ENCODE assay signal across 1 cellular context in the genomic region with DNA sequence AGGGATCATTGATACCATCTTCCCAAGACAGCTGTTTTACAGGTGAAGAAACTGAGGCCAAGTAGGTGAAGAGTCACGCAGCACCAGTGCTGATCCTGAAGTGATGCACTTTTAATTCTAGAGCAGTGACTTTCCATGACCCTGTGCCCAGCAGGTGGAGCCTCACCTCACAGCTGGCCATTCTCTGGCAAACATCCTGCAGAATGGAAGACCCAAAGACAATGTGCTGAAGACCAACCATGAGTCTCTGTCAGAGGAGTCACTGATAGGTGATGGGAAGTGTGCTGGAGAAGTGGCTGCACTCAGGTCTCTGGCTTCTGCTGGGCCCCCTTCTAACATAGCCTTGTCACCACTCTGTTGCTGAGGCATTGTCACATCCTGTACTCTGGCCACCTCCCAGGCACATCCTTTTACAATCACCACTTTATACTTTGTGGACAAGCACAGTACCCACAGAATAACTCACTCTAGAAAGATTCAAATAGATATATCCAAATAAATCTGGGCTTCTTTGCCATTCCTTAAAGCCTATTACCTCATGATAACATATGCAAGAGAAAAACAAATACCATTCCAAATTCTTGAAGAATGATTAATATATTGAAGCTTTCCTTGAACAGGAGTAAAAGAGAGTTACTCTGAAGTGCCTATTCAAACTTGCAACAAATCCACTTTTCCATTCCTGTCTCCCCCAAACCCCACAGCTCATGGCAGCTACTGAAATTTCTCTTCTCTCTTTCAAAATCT.
TF ChIP-seq lines count a peak whose summit lies in the region.

No MANE protein-coding gene starts in this region.

TF ChIP-seq in WTC11, 78 proteins besides CTCF, POLR2A, EP300 and RAD21 (continued from another document):
- TF ChIP-seq, protein P1, sequence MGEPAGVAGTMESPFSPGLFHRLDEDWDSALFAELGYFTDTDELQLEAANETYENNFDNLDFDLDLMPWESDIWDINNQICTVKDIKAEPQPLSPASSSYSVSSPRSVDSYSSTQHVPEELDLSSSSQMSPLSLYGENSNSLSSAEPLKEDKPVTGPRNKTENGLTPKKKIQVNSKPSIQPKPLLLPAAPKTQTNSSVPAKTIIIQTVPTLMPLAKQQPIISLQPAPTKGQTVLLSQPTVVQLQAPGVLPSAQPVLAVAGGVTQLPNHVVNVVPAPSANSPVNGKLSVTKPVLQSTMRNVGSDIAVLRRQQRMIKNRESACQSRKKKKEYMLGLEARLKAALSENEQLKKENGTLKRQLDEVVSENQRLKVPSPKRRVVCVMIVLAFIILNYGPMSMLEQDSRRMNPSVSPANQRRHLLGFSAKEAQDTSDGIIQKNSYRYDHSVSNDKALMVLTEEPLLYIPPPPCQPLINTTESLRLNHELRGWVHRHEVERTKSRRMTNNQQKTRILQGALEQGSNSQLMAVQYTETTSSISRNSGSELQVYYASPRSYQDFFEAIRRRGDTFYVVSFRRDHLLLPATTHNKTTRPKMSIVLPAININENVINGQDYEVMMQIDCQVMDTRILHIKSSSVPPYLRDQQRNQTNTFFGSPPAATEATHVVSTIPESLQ (CRISPR knock-in tag; IDR thresholded peaks at IDR 0.05): no peak
- TF ChIP-seq NFE2L1 (CRISPR knock-in tag; IDR thresholded peaks at IDR 0.05) (no peak), SMAD4 (CRISPR knock-in tag; IDR thresholded peaks at IDR 0.05) (no peak), SP1 (CRISPR knock-in tag; conservative IDR thresholded peaks at IDR 0.05) (no peak), NFYB (CRISPR knock-in tag; conservative IDR thresholded peaks at IDR 0.05; ENCODE audit: low read depth) (no peak), ZNF263 (CRISPR knock-in tag; IDR thresholded peaks at IDR 0.05; ENCODE audit: low read depth) (no peak), NR3C1 (CRISPR knock-in tag; conservative IDR thresholded peaks at IDR 0.05; ENCODE audit: low read depth) (no peak), ZNF396 (CRISPR knock-in tag; IDR thresholded peaks at IDR 0.05; ENCODE audit: borderline replicate concordance) (no peak), ZBTB21 (CRISPR knock-in tag; IDR thresholded peaks at IDR 0.05; ENCODE audit: borderline replicate concordance) (no peak), TEAD4 (CRISPR knock-in tag; IDR thresholded peaks at IDR 0.05) (no peak)
- TF ChIP-seq, protein P2, sequence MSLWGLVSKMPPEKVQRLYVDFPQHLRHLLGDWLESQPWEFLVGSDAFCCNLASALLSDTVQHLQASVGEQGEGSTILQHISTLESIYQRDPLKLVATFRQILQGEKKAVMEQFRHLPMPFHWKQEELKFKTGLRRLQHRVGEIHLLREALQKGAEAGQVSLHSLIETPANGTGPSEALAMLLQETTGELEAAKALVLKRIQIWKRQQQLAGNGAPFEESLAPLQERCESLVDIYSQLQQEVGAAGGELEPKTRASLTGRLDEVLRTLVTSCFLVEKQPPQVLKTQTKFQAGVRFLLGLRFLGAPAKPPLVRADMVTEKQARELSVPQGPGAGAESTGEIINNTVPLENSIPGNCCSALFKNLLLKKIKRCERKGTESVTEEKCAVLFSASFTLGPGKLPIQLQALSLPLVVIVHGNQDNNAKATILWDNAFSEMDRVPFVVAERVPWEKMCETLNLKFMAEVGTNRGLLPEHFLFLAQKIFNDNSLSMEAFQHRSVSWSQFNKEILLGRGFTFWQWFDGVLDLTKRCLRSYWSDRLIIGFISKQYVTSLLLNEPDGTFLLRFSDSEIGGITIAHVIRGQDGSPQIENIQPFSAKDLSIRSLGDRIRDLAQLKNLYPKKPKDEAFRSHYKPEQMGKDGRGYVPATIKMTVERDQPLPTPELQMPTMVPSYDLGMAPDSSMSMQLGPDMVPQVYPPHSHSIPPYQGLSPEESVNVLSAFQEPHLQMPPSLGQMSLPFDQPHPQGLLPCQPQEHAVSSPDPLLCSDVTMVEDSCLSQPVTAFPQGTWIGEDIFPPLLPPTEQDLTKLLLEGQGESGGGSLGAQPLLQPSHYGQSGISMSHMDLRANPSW (CRISPR knock-in tag; conservative IDR thresholded peaks at IDR 0.05; ENCODE audit: low read depth): no peak
- TF ChIP-seq, protein P3, sequence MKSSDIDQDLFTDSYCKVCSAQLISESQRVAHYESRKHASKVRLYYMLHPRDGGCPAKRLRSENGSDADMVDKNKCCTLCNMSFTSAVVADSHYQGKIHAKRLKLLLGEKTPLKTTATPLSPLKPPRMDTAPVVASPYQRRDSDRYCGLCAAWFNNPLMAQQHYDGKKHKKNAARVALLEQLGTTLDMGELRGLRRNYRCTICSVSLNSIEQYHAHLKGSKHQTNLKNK (CRISPR knock-in tag; IDR thresholded peaks at IDR 0.05): no peak
- TF ChIP-seq, protein P4, sequence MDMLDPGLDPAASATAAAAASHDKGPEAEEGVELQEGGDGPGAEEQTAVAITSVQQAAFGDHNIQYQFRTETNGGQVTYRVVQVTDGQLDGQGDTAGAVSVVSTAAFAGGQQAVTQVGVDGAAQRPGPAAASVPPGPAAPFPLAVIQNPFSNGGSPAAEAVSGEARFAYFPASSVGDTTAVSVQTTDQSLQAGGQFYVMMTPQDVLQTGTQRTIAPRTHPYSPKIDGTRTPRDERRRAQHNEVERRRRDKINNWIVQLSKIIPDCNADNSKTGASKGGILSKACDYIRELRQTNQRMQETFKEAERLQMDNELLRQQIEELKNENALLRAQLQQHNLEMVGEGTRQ (CRISPR knock-in tag; IDR thresholded peaks at IDR 0.05): no peak
